ENCODE assay signal across 29 cellular contexts in the genomic region with DNA sequence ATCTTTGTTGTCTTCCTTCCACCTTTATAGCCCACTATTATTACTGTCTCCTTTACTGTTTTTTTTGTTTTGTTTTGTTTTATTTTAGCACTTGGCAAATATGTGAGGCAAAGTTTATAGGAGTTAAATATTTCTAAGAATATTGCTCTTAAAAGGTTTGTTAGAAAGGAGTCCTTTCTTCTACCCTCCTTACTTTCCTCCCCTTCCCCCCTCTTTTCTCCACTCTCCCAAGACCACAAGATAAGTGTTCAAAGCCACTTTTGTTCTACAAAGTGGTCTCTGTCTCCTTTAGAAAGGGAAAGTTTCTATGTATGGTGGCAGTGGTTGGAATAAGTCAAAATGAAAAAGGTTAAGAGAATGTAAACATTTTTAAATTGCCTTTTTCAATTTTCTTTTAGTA.
"Had no signal": no experiment of that assay in that cellular context is flagged by ENCODE, and none has a peak within 500 bp of the region (broad histone marks: within the 10 kb centered on the region; RNA-seq: fewer than 3 reads in every experiment).

No MANE protein-coding gene starts in this region.

- H3K27me3 ChIP-seq: ascending aorta, heart left ventricle, neutrophil, ovary, right atrium auricular region, suprapubic skin, tibial artery had no signal

- H3K36me3 Mint-ChIP-seq: activated CD4-positive, alpha-beta memory T cell treated with anti-CD3 and anti-CD28 coated beads for 36 hours; activated naive CD4-positive, alpha-beta T cell treated with anti-CD3 and anti-CD28 coated beads, Interleukin-2, amount 10 ng/mL, durations not matched to agents 7 days and 5 days; activated naive CD8-positive, alpha-beta T cell treated with anti-CD3 and anti-CD28 coated beads, Interleukin-2, amount 10 ng/mL, durations not matched to agents 7 days and 5 days; brain; natural killer cell treated with Interleukin-12 subunit alpha and Interleukin-12 subunit beta and Interleukin-15 and Interleukin-18, amount 100 ng/mL, for 72 hours; stimulated activated naive B cell treated with anti-CD40 and anti-IgM and Interleukin-4, amounts not matched to agents 10 μg/mL and 1 μg/mL and 100 μg/mL, for 72 hours had no signal

- DNase-seq: activated CD4-positive, alpha-beta memory T cell treated with anti-CD3 and anti-CD28 coated beads for 36 hours; activated CD4-positive, alpha-beta T cell treated with anti-CD3 and anti-CD28 coated beads, Interleukin-2, amount 10 ng/mL, durations not matched to agents 24 days and 14 days; activated CD8-positive, alpha-beta memory T cell treated with anti-CD3 and anti-CD28 coated beads, Interleukin-2, amount 50 U/mL, for 4 hours; activated gamma-delta T cell; activated naive CD4-positive, alpha-beta T cell treated with anti-CD3 and anti-CD28 coated beads, Interleukin-2, amount 10 ng/mL, durations not matched to agents 7 days and 5 days; activated naive CD8-positive, alpha-beta T cell treated with anti-CD3 and anti-CD28 coated beads, Interleukin-2, amount 10 ng/mL, durations not matched to agents 7 days and 5 days; activated T-cell treated with anti-CD3 and anti-CD28 coated beads, Interleukin-2, amount 50 U/mL, for 1 hour; cortex of kidney; effector memory CD8-positive, alpha-beta T cell; foreskin fibroblast; heart left ventricle; left ventricle myocardium superior; ovary; stimulated activated CD4-positive, alpha-beta T cell treated with anti-CD3 and anti-CD28 coated beads, Interleukin-15, amount 100 ng/mL, for 24 hours; stimulated activated CD4-positive, alpha-beta T cell treated with anti-CD3 and anti-CD28 coated beads, Interleukin-2, amount 100 ng/mL, for 24 hours; stimulated activated naive B cell treated with anti-CD40 and anti-IgM and Interleukin-4, amounts not matched to agents 10 μg/mL and 1 μg/mL and 100 μg/mL, for 72 hours; SW 1271; T-helper 9 cell; tibial artery; WERI-Rb-1 had no signal

- H3K4me3 ChIP-seq: ascending aorta, cardiac muscle cell, heart left ventricle, ovary, right atrium auricular region, suprapubic skin, tibial artery had no signal

- H3K9me3 ChIP-seq: ascending aorta, neutrophil, ovary, right atrium auricular region, suprapubic skin, tibial artery had no signal

- H3K36me3 ChIP-seq: ascending aorta, cardiac muscle cell, heart left ventricle, neutrophil, ovary, right atrium auricular region, suprapubic skin, tibial artery, WERI-Rb-1 had no signal

- H3K4me3 Mint-ChIP-seq: activated CD4-positive, alpha-beta memory T cell treated with anti-CD3 and anti-CD28 coated beads for 36 hours; activated CD4-positive, alpha-beta T cell treated with anti-CD3 and anti-CD28 coated beads, Interleukin-2, amount 10 ng/mL, durations not matched to agents 24 days and 14 days; activated naive CD4-positive, alpha-beta T cell treated with anti-CD3 and anti-CD28 coated beads, Interleukin-2, amount 10 ng/mL, durations not matched to agents 7 days and 5 days; activated naive CD8-positive, alpha-beta T cell treated with anti-CD3 and anti-CD28 coated beads, Interleukin-2, amount 10 ng/mL, durations not matched to agents 7 days and 5 days; activated T-helper 1 cell treated with anti-CD3 and anti-CD28 coated beads, Interleukin-12 subunit alpha, Interleukin-12 subunit beta, Interleukin-2, Interleukin-4 antibody, amounts not matched to agents 30 ng/mL and 10 ng/mL and 1 ng/mL, durations not matched to agents 14 hours and 24 hours and 36 hours; effector memory CD8-positive, alpha-beta T cell; natural killer cell treated with Interleukin-12 subunit alpha and Interleukin-12 subunit beta and Interleukin-15 and Interleukin-18, amount 100 ng/mL, for 72 hours; stimulated activated naive B cell treated with anti-CD40 and anti-IgM and Interleukin-4, amounts not matched to agents 10 μg/mL and 1 μg/mL and 100 μg/mL, for 72 hours; T-helper 1 cell treated with Interleukin-12 subunit alpha and Interleukin-12 subunit beta and Interleukin-4 antibody, amounts not matched to agents 30 μg/mL and 1 μg/mL, for 36 hours had no signal

- H3K4me1 ChIP-seq: ascending aorta, heart left ventricle, right atrium auricular region, suprapubic skin, tibial artery had no signal

- H3K27me3 Mint-ChIP-seq: brain had no signal

- H3K9me3 Mint-ChIP-seq: activated CD4-positive, alpha-beta memory T cell treated with anti-CD3 and anti-CD28 coated beads for 36 hours; activated CD4-positive, alpha-beta T cell treated with anti-CD3 and anti-CD28 coated beads, Interleukin-2, amount 10 ng/mL, durations not matched to agents 24 days and 14 days; activated naive CD4-positive, alpha-beta T cell treated with anti-CD3 and anti-CD28 coated beads, Interleukin-2, amount 10 ng/mL, durations not matched to agents 7 days and 5 days; activated T-helper 1 cell treated with anti-CD3 and anti-CD28 coated beads, Interleukin-12 subunit alpha, Interleukin-12 subunit beta, Interleukin-2, Interleukin-4 antibody, amounts not matched to agents 30 ng/mL and 10 ng/mL and 1 ng/mL, durations not matched to agents 14 hours and 24 hours and 36 hours; effector memory CD8-positive, alpha-beta T cell; natural killer cell treated with Interleukin-12 subunit alpha and Interleukin-12 subunit beta and Interleukin-15 and Interleukin-18, amount 100 ng/mL, for 72 hours; stimulated activated naive B cell treated with anti-CD40 and anti-IgM and Interleukin-4, amounts not matched to agents 10 μg/mL and 1 μg/mL and 100 μg/mL, for 72 hours; T-helper 1 cell treated with Interleukin-12 subunit alpha and Interleukin-12 subunit beta and Interleukin-4 antibody, amounts not matched to agents 30 μg/mL and 1 μg/mL, for 36 hours had no signal

- H3K27ac Mint-ChIP-seq: activated CD4-positive, alpha-beta memory T cell treated with anti-CD3 and anti-CD28 coated beads for 36 hours; activated CD4-positive, alpha-beta T cell treated with anti-CD3 and anti-CD28 coated beads, Interleukin-2, amount 10 ng/mL, durations not matched to agents 24 days and 14 days; activated naive CD4-positive, alpha-beta T cell treated with anti-CD3 and anti-CD28 coated beads, Interleukin-2, amount 10 ng/mL, durations not matched to agents 7 days and 5 days; activated naive CD8-positive, alpha-beta T cell treated with anti-CD3 and anti-CD28 coated beads, Interleukin-2, amount 10 ng/mL, durations not matched to agents 7 days and 5 days; activated T-helper 1 cell treated with anti-CD3 and anti-CD28 coated beads, Interleukin-12 subunit alpha, Interleukin-12 subunit beta, Interleukin-2, Interleukin-4 antibody, amounts not matched to agents 30 ng/mL and 10 ng/mL and 1 ng/mL, durations not matched to agents 14 hours and 24 hours and 36 hours; effector memory CD8-positive, alpha-beta T cell; natural killer cell treated with Interleukin-12 subunit alpha and Interleukin-12 subunit beta and Interleukin-15 and Interleukin-18, amount 100 ng/mL, for 72 hours; stimulated activated naive B cell treated with anti-CD40 and anti-IgM and Interleukin-4, amounts not matched to agents 10 μg/mL and 1 μg/mL and 100 μg/mL, for 72 hours; T-helper 1 cell treated with Interleukin-12 subunit alpha and Interleukin-12 subunit beta and Interleukin-4 antibody, amounts not matched to agents 30 μg/mL and 1 μg/mL, for 36 hours had no signal

- H3K27ac ChIP-seq: ascending aorta, cardiac muscle cell, heart left ventricle, neutrophil, ovary, right atrium auricular region, suprapubic skin, tibial artery, WERI-Rb-1 had no signal

- H3K4me1 Mint-ChIP-seq: activated CD4-positive, alpha-beta T cell treated with anti-CD3 and anti-CD28 coated beads, Interleukin-2, amount 10 ng/mL, durations not matched to agents 24 days and 14 days; activated naive CD4-positive, alpha-beta T cell treated with anti-CD3 and anti-CD28 coated beads, Interleukin-2, amount 10 ng/mL, durations not matched to agents 7 days and 5 days; activated naive CD8-positive, alpha-beta T cell treated with anti-CD3 and anti-CD28 coated beads, Interleukin-2, amount 10 ng/mL, durations not matched to agents 7 days and 5 days; stimulated activated naive B cell treated with anti-CD40 and anti-IgM and Interleukin-4, amounts not matched to agents 10 μg/mL and 1 μg/mL and 100 μg/mL, for 72 hours had no signal
